10 cellular contexts compared by ENCODE assay signal in genomic region chr5:6448622-6449464, GRCh38. TPM values are rescaled to one million over a fixed set of nuclear protein-coding genes. Genes with fewer than 3 reads are reported as not detected.
DNase-seq lines count a peak whose midpoint lies in the region; TF ChIP-seq lines count a peak whose summit lies in the region.
"Had no signal": no experiment of that assay in that cellular context is flagged by ENCODE, and none has a peak within 500 bp of the region (broad histone marks: within the 10 kb centered on the region; RNA-seq: fewer than 3 reads in every experiment).

Gene UBE2QL1, plus strand, starts transcription at chr5:6448859. Its CDS starts 35 bp downstream, at chr5:6448894.

- TF ChIP-seq POLR2A in sigmoid colon (IDR thresholded peaks at IDR 0.05): no peak

- peak in 1 of 2 donors; percentile 21 for TF ChIP-seq CTCF in right atrium auricular region (IDR thresholded peaks at IDR 0.05)
- no peak for TF ChIP-seq CTCF in sigmoid colon (IDR thresholded peaks at IDR 0.05)

- H3K36me3 ChIP-seq in HUES6 (ENCODE audit: control insufficient read depth, insufficient read depth, low read length): no peaks in the 10 kb centered on the region
- no peaks in the 10 kb centered on the region for H3K36me3 ChIP-seq in right atrium auricular region
- H3K36me3 ChIP-seq in sigmoid colon: no peaks in the 10 kb centered on the region

- DNase-seq in NCI-H1436 (lab: John Stamatoyannopoulos, UW) (peak; percentile 27), NCI-H1436 treated with DMSO at 0.1 percent for 48 hours (lab: John Stamatoyannopoulos, UW) (no peak), right atrium auricular region (ENCODE audit: low spot score) (no peak), sigmoid colon (no peak), SKM-1 treated with dmso at 0.1 percent for 144 hours (lab: John Stamatoyannopoulos, UW; ENCODE audit: unreplicated experiment) (no peak), GDM1 (lab: John Stamatoyannopoulos, UW) (no peak)
- peak; percentile 28 for DNase-seq in activated naive CD4-positive, alpha-beta T cell treated with anti-CD3 and anti-CD28 coated beads, Interleukin-2, amount 50 U/mL, for 16 hours

- WGBS in sigmoid colon, 2 donors: 1 to 3% methylated on average over 103 of the region's 103 CpGs

- intact Hi-C loops in sigmoid colon (cut with DNase I): loop anchor here (2.0 to 5.0 kb wide), 3 partner anchors 70 to 1517 kb away; partner anchors contain the start of gene MED10

- TF ChIP-seq EP300 in sigmoid colon (IDR thresholded peaks at IDR 0.05): no peak

- H3K9ac ChIP-seq in HUES6 (ENCODE audit: low read length): no peak within 1 kb of the TSS

- H3K27ac ChIP-seq in HUES6 (ENCODE audit: low read depth, low read length): no peak within 1 kb of the TSS
- peak within 1 kb of the TSS; percentile 61 to 72 for H3K27ac ChIP-seq in right atrium auricular region
- peak within 1 kb of the TSS in 3 of 4 donors; percentile 60 to 76 (median 74) for H3K27ac ChIP-seq in sigmoid colon

- H3K4me3 ChIP-seq in HUES6 (ENCODE audit: low read depth, low read length): peak within 1 kb of the TSS; percentile 74
- H3K4me3 ChIP-seq in right atrium auricular region: peak within 1 kb of the TSS; percentile 57 to 61
- peak within 1 kb of the TSS; percentile 33 to 68 (median 57) for H3K4me3 ChIP-seq in sigmoid colon

- H3K4me1 ChIP-seq in HUES6 (ENCODE audit: control insufficient read depth, insufficient read depth, low read length): 0 out of 2 replicates have a peak, but pooled peaks cover 7% of the 10 kb centered on the region
- peaks cover 0 to 41% of the 10 kb centered on the region in 2 donors for H3K4me1 ChIP-seq in right atrium auricular region
- H3K4me1 ChIP-seq in sigmoid colon: peaks cover 0 to 39% (median 27%) of the 10 kb centered on the region in 4 donors

- H3K27me3 ChIP-seq in HUES6 (ENCODE audit: control insufficient read depth, insufficient read depth, low read length) (peaks cover 75% of the 10 kb centered on the region), right atrium auricular region (no peaks in the 10 kb centered on the region), sigmoid colon (peaks cover 0 to under 1% (median 0%) of the 10 kb centered on the region in 3 donors)

- H3K9me3 ChIP-seq in HUES6 (ENCODE audit: control insufficient read depth, insufficient read depth, low read depth, low read length) (no peaks in the 10 kb centered on the region), right atrium auricular region (no peaks in the 10 kb centered on the region), sigmoid colon (no peaks in the 10 kb centered on the region)

RNA-seq across cellular contexts. Expression of gene UBE2QL1, which starts in this region (rescaled TPM):
- total RNA-seq in right atrium auricular region (10 to 100 TPM in 1 of 2 donors, 1 to 10 TPM in 1; 9.1 to 10.8 TPM), sigmoid colon (1 to 10 TPM; 3.6 to 5.5 (median 5.0) TPM)
- under 1 TPM; under 0.01 to 0.23 (median 0.22) TPM for polyA plus RNA-seq in sigmoid colon
- total RNA-seq: T-helper 2 cell treated with Interferon-gamma antibody and Interleukin-4, amounts not matched to agents 100 ng/mL and 5 ng/mL, for 36 hours had no signal
- polyA plus RNA-seq: BJ had no signal

Comparison
In these comparisons a context has a peak if more than half of its experiments do, and no peak if none do; other contexts are left out.
1. DNase-seq: peak in NCI-H1436 (single experiment) and activated naive CD4-positive, alpha-beta T cell treated with anti-CD3 and anti-CD28 coated beads, Interleukin-2, amount 50 U/mL, for 16 hours (single experiment); none in NCI-H1436 treated with DMSO at 0.1 percent for 48 hours (single experiment), right atrium auricular region (single experiment), sigmoid colon (single experiment), SKM-1 treated with dmso at 0.1 percent for 144 hours (single experiment) and GDM1 (single experiment).
2. Peak in every context shown above with its lines, with median percentiles within 50 percentile points of each other: H3K4me3 ChIP-seq.